ENCODE assay signal across 1 cellular context in the genomic region with DNA sequence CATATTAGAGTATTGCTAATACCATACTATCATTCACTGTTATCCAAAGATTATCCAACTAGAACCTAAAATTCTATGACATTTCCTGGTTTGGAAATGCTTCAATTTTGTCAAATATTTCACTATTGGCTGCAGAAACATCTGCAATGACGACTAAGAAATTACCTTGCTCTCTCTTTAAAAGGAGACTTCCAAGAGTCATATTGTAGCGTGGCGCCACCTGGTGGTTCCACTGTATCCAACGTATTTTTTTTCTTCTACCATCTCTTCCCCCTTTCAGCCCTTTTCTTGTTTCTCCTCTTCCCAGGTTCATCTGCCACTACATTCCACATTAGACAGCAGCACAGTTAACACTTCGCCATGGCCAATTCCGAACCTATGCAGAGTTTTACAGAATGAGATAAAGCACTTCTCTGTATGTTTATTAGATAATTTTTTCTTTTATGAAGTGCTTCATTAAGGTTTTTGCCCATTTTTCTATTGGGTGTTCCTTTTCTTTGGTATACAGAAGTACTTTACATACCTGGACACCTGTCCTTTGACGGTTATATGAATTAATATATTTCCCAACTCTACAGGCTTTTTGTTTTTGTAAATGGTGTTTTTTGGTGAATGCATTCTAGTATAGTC.
TF ChIP-seq lines count a peak whose summit lies in the region.

No MANE protein-coding gene starts in this region.

TF ChIP-seq in K562, 482 proteins besides CTCF, POLR2A, EP300 and RAD21 (continued from another document):
- TF ChIP-seq SPI1 (IDR thresholded peaks at IDR 0.05; ENCODE audit: borderline replicate concordance, low read depth, low read length) = no peak
- TF ChIP-seq ZNF507 (tag; conservative IDR thresholded peaks at IDR 0.05) = no peak
- no peak for TF ChIP-seq MYBL2 (IDR thresholded peaks at IDR 0.05; ENCODE audit: low read depth)
- no peak for TF ChIP-seq MYBL2 (CRISPR knock-in tag; IDR thresholded peaks at IDR 0.05; ENCODE audit: borderline replicate concordance)
- no peak for TF ChIP-seq ASH1L (IDR thresholded peaks at IDR 0.05; ENCODE audit: borderline replicate concordance, low read depth, partially characterized antibody)
- no peak for TF ChIP-seq NR2C2 (CRISPR knock-in tag; IDR thresholded peaks at IDR 0.05)
- no peak for TF ChIP-seq NR2C2 (tag; IDR thresholded peaks at IDR 0.05)
- no peak for TF ChIP-seq ZNF318 (IDR thresholded peaks at IDR 0.05; ENCODE audit: borderline replicate concordance in 1 of 2, low read depth in 1 of 2)
- TF ChIP-seq SIN3B (IDR thresholded peaks at IDR 0.05; ENCODE audit: low read depth) = no peak
- TF ChIP-seq SNRNP70 (optimal IDR thresholded peaks at IDR 0.05; ENCODE audit: low read depth, low read length) = no peak
- TF ChIP-seq, protein P1, sequence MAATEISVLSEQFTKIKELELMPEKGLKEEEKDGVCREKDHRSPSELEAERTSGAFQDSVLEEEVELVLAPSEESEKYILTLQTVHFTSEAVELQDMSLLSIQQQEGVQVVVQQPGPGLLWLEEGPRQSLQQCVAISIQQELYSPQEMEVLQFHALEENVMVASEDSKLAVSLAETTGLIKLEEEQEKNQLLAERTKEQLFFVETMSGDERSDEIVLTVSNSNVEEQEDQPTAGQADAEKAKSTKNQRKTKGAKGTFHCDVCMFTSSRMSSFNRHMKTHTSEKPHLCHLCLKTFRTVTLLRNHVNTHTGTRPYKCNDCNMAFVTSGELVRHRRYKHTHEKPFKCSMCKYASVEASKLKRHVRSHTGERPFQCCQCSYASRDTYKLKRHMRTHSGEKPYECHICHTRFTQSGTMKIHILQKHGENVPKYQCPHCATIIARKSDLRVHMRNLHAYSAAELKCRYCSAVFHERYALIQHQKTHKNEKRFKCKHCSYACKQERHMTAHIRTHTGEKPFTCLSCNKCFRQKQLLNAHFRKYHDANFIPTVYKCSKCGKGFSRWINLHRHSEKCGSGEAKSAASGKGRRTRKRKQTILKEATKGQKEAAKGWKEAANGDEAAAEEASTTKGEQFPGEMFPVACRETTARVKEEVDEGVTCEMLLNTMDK (IDR thresholded peaks at IDR 0.05; ENCODE audit: borderline replicate concordance, insufficient read depth, low read depth, low read length, poor library complexity, severe bottlenecking) = peak; percentile 46
- TF ChIP-seq MED1 (CRISPR knock-in tag; IDR thresholded peaks at IDR 0.05; ENCODE audit: borderline replicate concordance) = no peak
- TF ChIP-seq, protein P2, sequence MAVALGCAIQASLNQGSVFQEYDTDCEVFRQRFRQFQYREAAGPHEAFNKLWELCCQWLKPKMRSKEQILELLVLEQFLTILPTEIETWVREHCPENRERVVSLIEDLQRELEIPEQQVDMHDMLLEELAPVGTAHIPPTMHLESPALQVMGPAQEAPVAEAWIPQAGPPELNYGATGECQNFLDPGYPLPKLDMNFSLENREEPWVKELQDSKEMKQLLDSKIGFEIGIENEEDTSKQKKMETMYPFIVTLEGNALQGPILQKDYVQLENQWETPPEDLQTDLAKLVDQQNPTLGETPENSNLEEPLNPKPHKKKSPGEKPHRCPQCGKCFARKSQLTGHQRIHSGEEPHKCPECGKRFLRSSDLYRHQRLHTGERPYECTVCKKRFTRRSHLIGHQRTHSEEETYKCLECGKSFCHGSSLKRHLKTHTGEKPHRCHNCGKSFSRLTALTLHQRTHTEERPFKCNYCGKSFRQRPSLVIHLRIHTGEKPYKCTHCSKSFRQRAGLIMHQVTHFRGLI (CRISPR knock-in tag; IDR thresholded peaks at IDR 0.05) = no peak
- TF ChIP-seq, protein P3, sequence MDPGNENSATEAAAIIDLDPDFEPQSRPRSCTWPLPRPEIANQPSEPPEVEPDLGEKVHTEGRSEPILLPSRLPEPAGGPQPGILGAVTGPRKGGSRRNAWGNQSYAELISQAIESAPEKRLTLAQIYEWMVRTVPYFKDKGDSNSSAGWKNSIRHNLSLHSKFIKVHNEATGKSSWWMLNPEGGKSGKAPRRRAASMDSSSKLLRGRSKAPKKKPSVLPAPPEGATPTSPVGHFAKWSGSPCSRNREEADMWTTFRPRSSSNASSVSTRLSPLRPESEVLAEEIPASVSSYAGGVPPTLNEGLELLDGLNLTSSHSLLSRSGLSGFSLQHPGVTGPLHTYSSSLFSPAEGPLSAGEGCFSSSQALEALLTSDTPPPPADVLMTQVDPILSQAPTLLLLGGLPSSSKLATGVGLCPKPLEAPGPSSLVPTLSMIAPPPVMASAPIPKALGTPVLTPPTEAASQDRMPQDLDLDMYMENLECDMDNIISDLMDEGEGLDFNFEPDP (CRISPR knock-in tag; IDR thresholded peaks at IDR 0.05) = no peak
- no peak for TF ChIP-seq ZNF586 (CRISPR knock-in tag; conservative IDR thresholded peaks at IDR 0.05)
- TF ChIP-seq KLF13 (tag; IDR thresholded peaks at IDR 0.05; ENCODE audit: borderline replicate concordance, low read depth) = no peak
- TF ChIP-seq HDAC1 (IDR thresholded peaks at IDR 0.05) = no peak
- no peak for TF ChIP-seq KLF1 (tag; IDR thresholded peaks at IDR 0.05)
- TF ChIP-seq L3MBTL2 (IDR thresholded peaks at IDR 0.05) = no peak
- TF ChIP-seq ETS2 (tag; IDR thresholded peaks at IDR 0.05; ENCODE audit: borderline replicate concordance, poor library complexity, severe bottlenecking) = no peak
- no peak for TF ChIP-seq ZNF41 (CRISPR knock-in tag; conservative IDR thresholded peaks at IDR 0.05)
- TF ChIP-seq, protein P4, sequence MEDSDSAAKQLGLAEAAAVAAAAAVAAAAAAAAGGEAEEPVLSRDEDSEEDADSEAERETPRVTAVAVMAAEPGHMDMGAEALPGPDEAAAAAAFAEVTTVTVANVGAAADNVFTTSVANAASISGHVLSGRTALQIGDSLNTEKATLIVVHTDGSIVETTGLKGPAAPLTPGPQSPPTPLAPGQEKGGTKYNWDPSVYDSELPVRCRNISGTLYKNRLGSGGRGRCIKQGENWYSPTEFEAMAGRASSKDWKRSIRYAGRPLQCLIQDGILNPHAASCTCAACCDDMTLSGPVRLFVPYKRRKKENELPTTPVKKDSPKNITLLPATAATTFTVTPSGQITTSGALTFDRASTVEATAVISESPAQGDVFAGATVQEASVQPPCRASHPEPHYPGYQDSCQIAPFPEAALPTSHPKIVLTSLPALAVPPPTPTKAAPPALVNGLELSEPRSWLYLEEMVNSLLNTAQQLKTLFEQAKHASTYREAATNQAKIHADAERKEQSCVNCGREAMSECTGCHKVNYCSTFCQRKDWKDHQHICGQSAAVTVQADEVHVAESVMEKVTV (CRISPR knock-in tag; IDR thresholded peaks at IDR 0.05) = peak; percentile 56; the same call in 1 of the 2 replicates
- TF ChIP-seq CHCHD3 (CRISPR knock-in tag; IDR thresholded peaks at IDR 0.05) = no peak
- TF ChIP-seq, protein P5, sequence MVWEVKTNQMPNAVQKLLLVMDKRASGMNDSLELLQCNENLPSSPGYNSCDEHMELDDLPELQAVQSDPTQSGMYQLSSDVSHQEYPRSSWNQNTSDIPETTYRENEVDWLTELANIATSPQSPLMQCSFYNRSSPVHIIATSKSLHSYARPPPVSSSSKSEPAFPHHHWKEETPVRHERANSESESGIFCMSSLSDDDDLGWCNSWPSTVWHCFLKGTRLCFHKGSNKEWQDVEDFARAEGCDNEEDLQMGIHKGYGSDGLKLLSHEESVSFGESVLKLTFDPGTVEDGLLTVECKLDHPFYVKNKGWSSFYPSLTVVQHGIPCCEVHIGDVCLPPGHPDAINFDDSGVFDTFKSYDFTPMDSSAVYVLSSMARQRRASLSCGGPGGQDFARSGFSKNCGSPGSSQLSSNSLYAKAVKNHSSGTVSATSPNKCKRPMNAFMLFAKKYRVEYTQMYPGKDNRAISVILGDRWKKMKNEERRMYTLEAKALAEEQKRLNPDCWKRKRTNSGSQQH (CRISPR knock-in tag; IDR thresholded peaks at IDR 0.05) = no peak
- no peak for TF ChIP-seq GABPA (tag; conservative IDR thresholded peaks at IDR 0.05; ENCODE audit: low read depth)
- TF ChIP-seq ZNF384 (IDR thresholded peaks at IDR 0.05; ENCODE audit: low read depth, low read length) = peak; percentile 79; the same call in 1 of the 2 replicates
- no peak for TF ChIP-seq NFATC3 (IDR thresholded peaks at IDR 0.05)
- no peak for TF ChIP-seq HLTF (IDR thresholded peaks at IDR 0.05)
- no peak for TF ChIP-seq NFIC (IDR thresholded peaks at IDR 0.05)
- TF ChIP-seq, protein P6, sequence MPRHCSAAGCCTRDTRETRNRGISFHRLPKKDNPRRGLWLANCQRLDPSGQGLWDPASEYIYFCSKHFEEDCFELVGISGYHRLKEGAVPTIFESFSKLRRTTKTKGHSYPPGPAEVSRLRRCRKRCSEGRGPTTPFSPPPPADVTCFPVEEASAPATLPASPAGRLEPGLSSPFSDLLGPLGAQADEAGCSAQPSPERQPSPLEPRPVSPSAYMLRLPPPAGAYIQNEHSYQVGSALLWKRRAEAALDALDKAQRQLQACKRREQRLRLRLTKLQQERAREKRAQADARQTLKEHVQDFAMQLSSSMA (CRISPR knock-in tag; IDR thresholded peaks at IDR 0.05) = no peak
- TF ChIP-seq NR1H2 (CRISPR knock-in tag; IDR thresholded peaks at IDR 0.05) = no peak
- TF ChIP-seq CXXC5 (CRISPR knock-in tag; IDR thresholded peaks at IDR 0.05) = 0 out of 2 replicates have a peak, but pooled peaks have one; percentile 14
- TF ChIP-seq KAT7 (CRISPR knock-in tag; IDR thresholded peaks at IDR 0.05; ENCODE audit: borderline replicate concordance) = no peak
- TF ChIP-seq PCBP1 (IDR thresholded peaks at IDR 0.05; ENCODE audit: low read depth, low read length, poor library complexity, severe bottlenecking) = no peak
- no peak for TF ChIP-seq E2F6 (IDR thresholded peaks at IDR 0.05; ENCODE audit: borderline replicate concordance in 1 of 2, extremely low read depth in 1 of 2, insufficient read depth in 1 of 2, insufficient read length in 1 of 2, low read depth in 1 of 2, low read length in 1 of 2, poor library complexity in 1 of 2, severe bottlenecking in 1 of 2)
- TF ChIP-seq SMAD4 (CRISPR knock-in tag; conservative IDR thresholded peaks at IDR 0.05) = no peak
- no peak for TF ChIP-seq POU5F1 (IDR thresholded peaks at IDR 0.05; ENCODE audit: borderline replicate concordance, low read depth, low read length, partially characterized antibody)
- TF ChIP-seq ZNF696 (CRISPR knock-in tag; conservative IDR thresholded peaks at IDR 0.05) = no peak
- no peak for TF ChIP-seq CBX1 (IDR thresholded peaks at IDR 0.05; ENCODE audit: low read depth)
- TF ChIP-seq ZBTB1 (CRISPR knock-in tag; IDR thresholded peaks at IDR 0.05; ENCODE audit: borderline replicate concordance, low read depth) = no peak
- no peak for TF ChIP-seq XRCC5 (IDR thresholded peaks at IDR 0.05; ENCODE audit: low read depth, low read length)
- TF ChIP-seq TBL1XR1 (IDR thresholded peaks at IDR 0.05; ENCODE audit: low read length in 2 of 2) = 0 out of 4 replicates have a peak, but pooled peaks of 1 of the 2 experiments have one; percentile 17
- TF ChIP-seq HDGF (IDR thresholded peaks at IDR 0.05) = no peak
- TF ChIP-seq STAG1 (CRISPR knock-in tag; IDR thresholded peaks at IDR 0.05; ENCODE audit: borderline replicate concordance) = peak; percentile 24; the same call in 1 of the 2 replicates
- no peak for TF ChIP-seq ZNF324 (CRISPR knock-in tag; IDR thresholded peaks at IDR 0.05)
